1 cellular context compared by ENCODE assay signal in the genomic region with DNA sequence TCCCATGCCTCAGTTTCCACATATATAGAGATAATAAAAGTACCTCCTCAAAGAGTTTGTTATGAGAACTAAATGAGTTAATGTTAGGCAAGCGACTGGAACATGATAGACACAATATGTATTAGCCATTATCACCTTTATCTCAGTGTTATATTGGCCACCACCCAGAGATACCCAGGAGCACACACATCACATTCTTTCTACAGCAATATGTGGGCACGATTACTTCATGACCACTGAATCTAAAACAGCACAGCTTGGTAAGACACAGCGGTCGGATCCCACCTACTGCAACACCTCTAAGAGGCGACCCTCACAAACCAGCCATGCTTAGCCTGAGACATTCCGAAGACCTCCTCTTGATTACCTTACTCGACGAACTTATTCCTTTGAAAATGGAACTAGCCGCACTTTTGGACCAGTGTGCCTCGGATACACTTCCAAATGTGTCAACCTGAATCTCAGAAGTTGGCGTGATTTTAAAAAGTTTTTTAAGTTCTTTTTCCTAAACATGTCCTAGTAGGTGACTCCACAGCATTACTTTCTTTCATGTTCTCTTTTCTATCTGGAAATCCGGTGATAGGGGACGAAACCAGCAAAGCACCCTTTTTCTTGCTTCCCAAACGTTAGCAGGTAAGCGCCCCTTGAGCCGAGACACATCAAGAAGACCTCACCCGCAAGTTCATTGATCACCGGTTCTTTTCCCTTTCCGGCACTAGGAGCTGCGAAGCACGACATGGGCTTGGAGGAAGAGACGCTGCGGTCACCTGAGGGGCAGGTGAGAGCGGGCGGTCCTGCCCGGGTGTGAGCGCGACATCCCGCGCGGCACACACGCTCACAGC.
TF ChIP-seq lines count a peak whose summit lies in the region.

No MANE protein-coding gene starts in this region.

TF ChIP-seq in K562, 482 proteins besides CTCF, POLR2A, EP300 and RAD21 (continued from another document):
- TF ChIP-seq, protein P1, sequence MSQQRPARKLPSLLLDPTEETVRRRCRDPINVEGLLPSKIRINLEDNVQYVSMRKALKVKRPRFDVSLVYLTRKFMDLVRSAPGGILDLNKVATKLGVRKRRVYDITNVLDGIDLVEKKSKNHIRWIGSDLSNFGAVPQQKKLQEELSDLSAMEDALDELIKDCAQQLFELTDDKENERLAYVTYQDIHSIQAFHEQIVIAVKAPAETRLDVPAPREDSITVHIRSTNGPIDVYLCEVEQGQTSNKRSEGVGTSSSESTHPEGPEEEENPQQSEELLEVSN (IDR thresholded peaks at IDR 0.05; ENCODE audit: borderline replicate concordance in 1 of 2, extremely low read depth in 1 of 2, insufficient read depth in 1 of 2, insufficient read length in 1 of 2, low read depth in 1 of 2, low read length in 1 of 2, poor library complexity in 1 of 2, severe bottlenecking in 1 of 2), result no peak
- TF ChIP-seq ZNF140 (CRISPR knock-in tag; IDR thresholded peaks at IDR 0.05), result no peak
- TF ChIP-seq CREM (IDR thresholded peaks at IDR 0.05; ENCODE audit: low read depth), result no peak
